1 cellular context compared by ENCODE assay signal in the genomic region with DNA sequence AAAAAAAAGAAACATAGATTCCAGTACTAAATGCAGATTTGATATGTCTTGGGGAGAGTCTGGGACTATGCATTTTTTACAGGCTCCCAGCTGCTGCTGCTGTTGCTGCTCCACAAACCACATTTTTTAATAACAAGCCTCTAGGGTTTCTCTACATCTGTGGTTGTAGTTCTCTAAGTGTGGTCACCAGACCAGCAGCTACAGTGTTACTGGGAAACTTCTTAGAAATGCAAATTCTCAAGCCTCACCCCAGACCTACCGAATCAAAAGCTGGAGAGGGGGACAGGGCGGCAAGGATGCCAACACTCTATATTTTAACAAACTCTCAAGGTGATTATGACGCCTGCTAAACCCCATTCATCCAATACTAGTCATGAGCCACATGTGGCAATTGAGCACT.
TF ChIP-seq lines count a peak whose summit lies in the region.

No MANE protein-coding gene starts in this region.

TF ChIP-seq in HepG2, 621 proteins besides CTCF, POLR2A, EP300 and RAD21 (continued from another document):
- TF ChIP-seq NCOA1 (CRISPR knock-in tag; IDR thresholded peaks at IDR 0.05), result no peak
